ENCODE assay signal across 1 cellular context in genomic region chr19:33393286-33394005, GRCh38.
TF ChIP-seq lines count a peak whose summit lies in the region.

No MANE protein-coding gene starts in this region.

TF ChIP-seq in HepG2, 621 proteins besides CTCF, POLR2A, EP300 and RAD21 (continued from another document and continues in another):
- TF ChIP-seq, protein P1, sequence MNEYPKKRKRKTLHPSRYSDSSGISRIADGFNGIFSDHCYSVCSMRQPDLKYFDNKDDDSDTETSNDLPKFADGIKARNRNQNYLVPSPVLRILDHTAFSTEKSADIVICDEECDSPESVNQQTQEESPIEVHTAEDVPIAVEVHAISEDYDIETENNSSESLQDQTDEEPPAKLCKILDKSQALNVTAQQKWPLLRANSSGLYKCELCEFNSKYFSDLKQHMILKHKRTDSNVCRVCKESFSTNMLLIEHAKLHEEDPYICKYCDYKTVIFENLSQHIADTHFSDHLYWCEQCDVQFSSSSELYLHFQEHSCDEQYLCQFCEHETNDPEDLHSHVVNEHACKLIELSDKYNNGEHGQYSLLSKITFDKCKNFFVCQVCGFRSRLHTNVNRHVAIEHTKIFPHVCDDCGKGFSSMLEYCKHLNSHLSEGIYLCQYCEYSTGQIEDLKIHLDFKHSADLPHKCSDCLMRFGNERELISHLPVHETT (CRISPR knock-in tag; conservative IDR thresholded peaks at IDR 0.05) = no peak
- TF ChIP-seq PATZ1 (CRISPR knock-in tag; IDR thresholded peaks at IDR 0.05) = peak; percentile 83
- TF ChIP-seq MAFF (IDR thresholded peaks at IDR 0.05; ENCODE audit: low read depth, low read length) = no peak
- TF ChIP-seq, protein P2, sequence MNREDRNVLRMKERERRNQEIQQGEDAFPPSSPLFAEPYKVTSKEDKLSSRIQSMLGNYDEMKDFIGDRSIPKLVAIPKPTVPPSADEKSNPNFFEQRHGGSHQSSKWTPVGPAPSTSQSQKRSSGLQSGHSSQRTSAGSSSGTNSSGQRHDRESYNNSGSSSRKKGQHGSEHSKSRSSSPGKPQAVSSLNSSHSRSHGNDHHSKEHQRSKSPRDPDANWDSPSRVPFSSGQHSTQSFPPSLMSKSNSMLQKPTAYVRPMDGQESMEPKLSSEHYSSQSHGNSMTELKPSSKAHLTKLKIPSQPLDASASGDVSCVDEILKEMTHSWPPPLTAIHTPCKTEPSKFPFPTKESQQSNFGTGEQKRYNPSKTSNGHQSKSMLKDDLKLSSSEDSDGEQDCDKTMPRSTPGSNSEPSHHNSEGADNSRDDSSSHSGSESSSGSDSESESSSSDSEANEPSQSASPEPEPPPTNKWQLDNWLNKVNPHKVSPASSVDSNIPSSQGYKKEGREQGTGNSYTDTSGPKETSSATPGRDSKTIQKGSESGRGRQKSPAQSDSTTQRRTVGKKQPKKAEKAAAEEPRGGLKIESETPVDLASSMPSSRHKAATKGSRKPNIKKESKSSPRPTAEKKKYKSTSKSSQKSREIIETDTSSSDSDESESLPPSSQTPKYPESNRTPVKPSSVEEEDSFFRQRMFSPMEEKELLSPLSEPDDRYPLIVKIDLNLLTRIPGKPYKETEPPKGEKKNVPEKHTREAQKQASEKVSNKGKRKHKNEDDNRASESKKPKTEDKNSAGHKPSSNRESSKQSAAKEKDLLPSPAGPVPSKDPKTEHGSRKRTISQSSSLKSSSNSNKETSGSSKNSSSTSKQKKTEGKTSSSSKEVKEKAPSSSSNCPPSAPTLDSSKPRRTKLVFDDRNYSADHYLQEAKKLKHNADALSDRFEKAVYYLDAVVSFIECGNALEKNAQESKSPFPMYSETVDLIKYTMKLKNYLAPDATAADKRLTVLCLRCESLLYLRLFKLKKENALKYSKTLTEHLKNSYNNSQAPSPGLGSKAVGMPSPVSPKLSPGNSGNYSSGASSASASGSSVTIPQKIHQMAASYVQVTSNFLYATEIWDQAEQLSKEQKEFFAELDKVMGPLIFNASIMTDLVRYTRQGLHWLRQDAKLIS (CRISPR knock-in tag; IDR thresholded peaks at IDR 0.05) = no peak
- no peak for TF ChIP-seq REXO4 (CRISPR knock-in tag; IDR thresholded peaks at IDR 0.05; ENCODE audit: borderline replicate concordance)
- no peak for TF ChIP-seq HNRNPUL1 (IDR thresholded peaks at IDR 0.05; ENCODE audit: low read depth, low read length)
- no peak for TF ChIP-seq MXD3 (CRISPR knock-in tag; IDR thresholded peaks at IDR 0.05)
- TF ChIP-seq TCF7 (IDR thresholded peaks at IDR 0.05; ENCODE audit: low read depth) = no peak
- TF ChIP-seq RORA (CRISPR knock-in tag; IDR thresholded peaks at IDR 0.05) = no peak
- TF ChIP-seq SALL1 (CRISPR knock-in tag; IDR thresholded peaks at IDR 0.05) = peak; percentile 53; the same call in 1 of the 2 replicates
- TF ChIP-seq KLF15 (CRISPR knock-in tag; IDR thresholded peaks at IDR 0.05; ENCODE audit: borderline replicate concordance) = 0 out of 2 replicates have a peak, but pooled peaks have one; percentile 13
- TF ChIP-seq ZNF235 (CRISPR knock-in tag; IDR thresholded peaks at IDR 0.05; ENCODE audit: borderline replicate concordance) = no peak
- TF ChIP-seq ZNF570 (CRISPR knock-in tag; IDR thresholded peaks at IDR 0.05; ENCODE audit: borderline replicate concordance) = 0 out of 2 replicates have a peak, but pooled peaks have one; percentile 38
- TF ChIP-seq ZMAT3 (CRISPR knock-in tag; conservative IDR thresholded peaks at IDR 0.05) = 0 out of 2 replicates have a peak, but pooled peaks have one; percentile 36
- TF ChIP-seq ZNF7 (CRISPR knock-in tag; IDR thresholded peaks at IDR 0.05) = no peak
- no peak for TF ChIP-seq TBX3 (IDR thresholded peaks at IDR 0.05; ENCODE audit: borderline replicate concordance)
- no peak for TF ChIP-seq HOXA5 (CRISPR knock-in tag; IDR thresholded peaks at IDR 0.05)
- no peak for TF ChIP-seq FOXJ3 (CRISPR knock-in tag; IDR thresholded peaks at IDR 0.05; ENCODE audit: borderline replicate concordance)
- TF ChIP-seq SYNCRIP (IDR thresholded peaks at IDR 0.05; ENCODE audit: insufficient read depth, low read depth, low read length) = no peak
- TF ChIP-seq SKIL (CRISPR knock-in tag; IDR thresholded peaks at IDR 0.05; ENCODE audit: borderline replicate concordance) = peak; percentile 35; the same call in 1 of the 2 replicates
- TF ChIP-seq MXI1 (IDR thresholded peaks at IDR 0.05; ENCODE audit: borderline replicate concordance, low read depth, low read length) = no peak
- no peak for TF ChIP-seq DR1 (CRISPR knock-in tag; IDR thresholded peaks at IDR 0.05)
- TF ChIP-seq, protein P3, sequence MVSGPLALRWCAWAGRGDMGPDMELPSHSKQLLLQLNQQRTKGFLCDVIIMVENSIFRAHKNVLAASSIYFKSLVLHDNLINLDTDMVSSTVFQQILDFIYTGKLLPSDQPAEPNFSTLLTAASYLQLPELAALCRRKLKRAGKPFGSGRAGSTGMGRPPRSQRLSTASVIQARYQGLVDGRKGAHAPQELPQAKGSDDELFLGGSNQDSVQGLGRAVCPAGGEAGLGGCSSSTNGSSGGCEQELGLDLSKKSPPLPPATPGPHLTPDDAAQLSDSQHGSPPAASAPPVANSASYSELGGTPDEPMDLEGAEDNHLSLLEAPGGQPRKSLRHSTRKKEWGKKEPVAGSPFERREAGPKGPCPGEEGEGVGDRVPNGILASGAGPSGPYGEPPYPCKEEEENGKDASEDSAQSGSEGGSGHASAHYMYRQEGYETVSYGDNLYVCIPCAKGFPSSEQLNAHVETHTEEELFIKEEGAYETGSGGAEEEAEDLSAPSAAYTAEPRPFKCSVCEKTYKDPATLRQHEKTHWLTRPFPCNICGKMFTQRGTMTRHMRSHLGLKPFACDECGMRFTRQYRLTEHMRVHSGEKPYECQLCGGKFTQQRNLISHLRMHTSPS (CRISPR knock-in tag; IDR thresholded peaks at IDR 0.05; ENCODE audit: low read depth) = no peak; the same call in 1 of the 2 replicates
- no peak for TF ChIP-seq CSRNP2 (CRISPR knock-in tag; conservative IDR thresholded peaks at IDR 0.05; ENCODE audit: low read depth)
- TF ChIP-seq SIX4 (CRISPR knock-in tag; IDR thresholded peaks at IDR 0.05) = no peak
- TF ChIP-seq ATF4 (CRISPR knock-in tag; IDR thresholded peaks at IDR 0.05) = no peak
- TF ChIP-seq SP4 (CRISPR knock-in tag; IDR thresholded peaks at IDR 0.05) = no peak
- no peak for TF ChIP-seq PHF20 (CRISPR knock-in tag; IDR thresholded peaks at IDR 0.05)
- TF ChIP-seq, protein P4, sequence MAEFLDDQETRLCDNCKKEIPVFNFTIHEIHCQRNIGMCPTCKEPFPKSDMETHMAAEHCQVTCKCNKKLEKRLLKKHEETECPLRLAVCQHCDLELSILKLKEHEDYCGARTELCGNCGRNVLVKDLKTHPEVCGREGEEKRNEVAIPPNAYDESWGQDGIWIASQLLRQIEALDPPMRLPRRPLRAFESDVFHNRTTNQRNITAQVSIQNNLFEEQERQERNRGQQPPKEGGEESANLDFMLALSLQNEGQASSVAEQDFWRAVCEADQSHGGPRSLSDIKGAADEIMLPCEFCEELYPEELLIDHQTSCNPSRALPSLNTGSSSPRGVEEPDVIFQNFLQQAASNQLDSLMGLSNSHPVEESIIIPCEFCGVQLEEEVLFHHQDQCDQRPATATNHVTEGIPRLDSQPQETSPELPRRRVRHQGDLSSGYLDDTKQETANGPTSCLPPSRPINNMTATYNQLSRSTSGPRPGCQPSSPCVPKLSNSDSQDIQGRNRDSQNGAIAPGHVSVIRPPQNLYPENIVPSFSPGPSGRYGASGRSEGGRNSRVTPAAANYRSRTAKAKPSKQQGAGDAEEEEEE (CRISPR knock-in tag; IDR thresholded peaks at IDR 0.05; ENCODE audit: borderline replicate concordance) = no peak
- TF ChIP-seq ZNF180 (CRISPR knock-in tag; IDR thresholded peaks at IDR 0.05; ENCODE audit: borderline replicate concordance, low read depth) = no peak
- no peak for TF ChIP-seq EEA1 (CRISPR knock-in tag; IDR thresholded peaks at IDR 0.05; ENCODE audit: borderline replicate concordance)
- TF ChIP-seq, protein P5, sequence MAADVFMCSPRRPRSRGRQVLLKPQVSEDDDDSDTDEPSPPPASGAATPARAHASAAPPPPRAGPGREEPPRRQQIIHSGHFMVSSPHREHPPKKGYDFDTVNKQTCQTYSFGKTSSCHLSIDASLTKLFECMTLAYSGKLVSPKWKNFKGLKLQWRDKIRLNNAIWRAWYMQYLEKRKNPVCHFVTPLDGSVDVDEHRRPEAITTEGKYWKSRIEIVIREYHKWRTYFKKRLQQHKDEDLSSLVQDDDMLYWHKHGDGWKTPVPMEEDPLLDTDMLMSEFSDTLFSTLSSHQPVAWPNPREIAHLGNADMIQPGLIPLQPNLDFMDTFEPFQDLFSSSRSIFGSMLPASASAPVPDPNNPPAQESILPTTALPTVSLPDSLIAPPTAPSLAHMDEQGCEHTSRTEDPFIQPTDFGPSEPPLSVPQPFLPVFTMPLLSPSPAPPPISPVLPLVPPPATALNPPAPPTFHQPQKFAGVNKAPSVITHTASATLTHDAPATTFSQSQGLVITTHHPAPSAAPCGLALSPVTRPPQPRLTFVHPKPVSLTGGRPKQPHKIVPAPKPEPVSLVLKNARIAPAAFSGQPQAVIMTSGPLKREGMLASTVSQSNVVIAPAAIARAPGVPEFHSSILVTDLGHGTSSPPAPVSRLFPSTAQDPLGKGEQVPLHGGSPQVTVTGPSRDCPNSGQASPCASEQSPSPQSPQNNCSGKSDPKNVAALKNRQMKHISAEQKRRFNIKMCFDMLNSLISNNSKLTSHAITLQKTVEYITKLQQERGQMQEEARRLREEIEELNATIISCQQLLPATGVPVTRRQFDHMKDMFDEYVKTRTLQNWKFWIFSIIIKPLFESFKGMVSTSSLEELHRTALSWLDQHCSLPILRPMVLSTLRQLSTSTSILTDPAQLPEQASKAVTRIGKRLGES (CRISPR knock-in tag; IDR thresholded peaks at IDR 0.05; ENCODE audit: borderline replicate concordance) = no peak
- no peak for TF ChIP-seq ZNF772 (CRISPR knock-in tag; IDR thresholded peaks at IDR 0.05)
- no peak for TF ChIP-seq ZNF615 (CRISPR knock-in tag; IDR thresholded peaks at IDR 0.05; ENCODE audit: borderline replicate concordance)
- TF ChIP-seq KDM5A (IDR thresholded peaks at IDR 0.05; ENCODE audit: borderline replicate concordance, low read length) = no peak
- no peak for TF ChIP-seq ZNF839 (CRISPR knock-in tag; IDR thresholded peaks at IDR 0.05; ENCODE audit: borderline replicate concordance)
- TF ChIP-seq, protein P6, sequence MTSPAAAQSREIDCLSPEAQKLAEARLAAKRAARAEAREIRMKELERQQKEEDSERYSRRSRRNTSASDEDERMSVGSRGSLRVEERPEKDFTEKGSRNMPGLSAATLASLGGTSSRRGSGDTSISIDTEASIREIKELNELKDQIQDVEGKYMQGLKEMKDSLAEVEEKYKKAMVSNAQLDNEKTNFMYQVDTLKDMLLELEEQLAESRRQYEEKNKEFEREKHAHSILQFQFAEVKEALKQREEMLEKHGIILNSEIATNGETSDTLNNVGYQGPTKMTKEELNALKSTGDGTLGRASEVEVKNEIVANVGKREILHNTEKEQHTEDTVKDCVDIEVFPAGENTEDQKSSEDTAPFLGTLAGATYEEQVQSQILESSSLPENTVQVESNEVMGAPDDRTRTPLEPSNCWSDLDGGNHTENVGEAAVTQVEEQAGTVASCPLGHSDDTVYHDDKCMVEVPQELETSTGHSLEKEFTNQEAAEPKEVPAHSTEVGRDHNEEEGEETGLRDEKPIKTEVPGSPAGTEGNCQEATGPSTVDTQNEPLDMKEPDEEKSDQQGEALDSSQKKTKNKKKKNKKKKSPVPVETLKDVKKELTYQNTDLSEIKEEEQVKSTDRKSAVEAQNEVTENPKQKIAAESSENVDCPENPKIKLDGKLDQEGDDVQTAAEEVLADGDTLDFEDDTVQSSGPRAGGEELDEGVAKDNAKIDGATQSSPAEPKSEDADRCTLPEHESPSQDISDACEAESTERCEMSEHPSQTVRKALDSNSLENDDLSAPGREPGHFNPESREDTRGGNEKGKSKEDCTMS (CRISPR knock-in tag; conservative IDR thresholded peaks at IDR 0.05) = no peak
